In genomic region chr7:44985033-44985695, GRCh38 we compare ENCODE assay signal across 7 cellular contexts. TPM values are rescaled to one million over a fixed set of nuclear protein-coding genes. Genes with fewer than 3 reads are reported as not detected.
DNase-seq lines count a peak whose midpoint lies in the region; ATAC-seq and TF ChIP-seq lines count a peak whose summit lies in the region.

No MANE protein-coding gene starts in this region.

- H3K4me2 ChIP-seq in HCT116 (ENCODE audit: low read length) (peak overlapping the region; percentile 89), smooth muscle cell (peak overlapping the region; percentile 76)

- TF ChIP-seq POLR2A in HCT116 (IDR thresholded peaks at IDR 0.05; ENCODE audit: borderline replicate concordance, extremely low read depth, insufficient read depth, insufficient read length): no peak

- H3K9me3 ChIP-seq in HCT116 (ENCODE audit: control insufficient read depth in 1 of 2, insufficient read depth in 1 of 2, low read depth in 1 of 2, low read length in 2 of 2) (no peaks in the 10 kb centered on the region), smooth muscle cell (replicated peaks; ENCODE audit: low read depth) (no peaks in the 10 kb centered on the region)

- peaks cover 9% of the 10 kb centered on the region for H3F3A ChIP-seq in smooth muscle cell (ENCODE audit: low read depth)

- CTCF ChIA-PET in HCT116 (lab: Charles Lee) (no interaction called here), WTC11 (lab: Charles Lee) (interaction anchor here (1.4 kb wide), 1 partner anchor 16 kb away, joined by 4 read pairs; no protein-coding TSS in a partner anchor)

- DNase-seq in HCT116 (ENCODE audit: low read depth, low spot score): no peak
- DNase-seq in WTC11 (ENCODE audit: low spot score): no peak
- no peak for DNase-seq in foreskin fibroblast
- no peak for DNase-seq in smooth muscle cell (lab: John Stamatoyannopoulos, UW; ENCODE audit: unreplicated experiment)
- no peak for DNase-seq in epidermal melanocyte (ENCODE audit: insufficient read length, low spot score)
- no peak for DNase-seq in amniotic stem cell (lab: John Stamatoyannopoulos, UW)

- RAD21 ChIA-PET in HCT116 (lab: Charles Lee; ENCODE audit: low non-redundant PET in 1 of 2, low total read pairs in 2 of 2, uncharacterized antibody in 2 of 2, unreplicated experiment in 2 of 2): interaction anchor here in 1 of 2 experiments (0.7 kb wide), 1 partner anchor 127 kb away, joined by 3 read pairs; the partner anchor contains the start of gene TBRG4

- POLR2A ChIA-PET in HCT116 (lab: Charles Lee) (interaction anchor here (1.8 kb wide), 1 partner anchor 127 kb away, joined by 7 read pairs; the partner anchor contains the start of gene TBRG4), WTC11 (lab: Charles Lee) (interaction anchor here (0.6 to 1.7 kb wide), 4 partner anchors 13 to 127 kb away, joined by 3 to 6 read pairs (median 4); partner anchors contain the start of genes CCM2 and TBRG4)

- no peak for ATAC-seq in HCT116
- no peak for ATAC-seq in WTC11
- no peak for ATAC-seq in HG03460 (IDR thresholded peaks at IDR 0.05; ENCODE audit: unreplicated experiment)

- TF ChIP-seq CTCF in HCT116 (IDR thresholded peaks at IDR 0.05 in 2 of 3, conservative IDR thresholded peaks at IDR 0.05 in 1 of 3; ENCODE audit: borderline replicate concordance in 1 of 3, insufficient read depth in 1 of 3, low read depth in 2 of 3, low read length in 2 of 3): no peak
- TF ChIP-seq CTCF in WTC11 (IDR thresholded peaks at IDR 0.05): no peak
- no peak for TF ChIP-seq CTCF in foreskin fibroblast (IDR thresholded peaks at IDR 0.05; ENCODE audit: low read depth, low read length)
- TF ChIP-seq CTCF in smooth muscle cell (IDR thresholded peaks at IDR 0.05; ENCODE audit: borderline replicate concordance, insufficient read depth, poor library complexity, severe bottlenecking): no peak

- H2AFZ ChIP-seq in HCT116 (ENCODE audit: low read depth, low read length, poor library complexity, severe bottlenecking) (no peak overlapping the region), smooth muscle cell (ENCODE audit: low read depth) (no peak overlapping the region)

- H3K27me3 ChIP-seq in HCT116 (ENCODE audit: insufficient read depth, low read length): no peaks in the 10 kb centered on the region
- H3K27me3 ChIP-seq in smooth muscle cell (ENCODE audit: low read depth): no peaks in the 10 kb centered on the region

- peaks cover 38% of the 10 kb centered on the region for H3K79me2 ChIP-seq in HCT116 (ENCODE audit: insufficient read depth, low read length)
- H3K79me2 ChIP-seq in smooth muscle cell (ENCODE audit: low read depth): peaks cover 15% of the 10 kb centered on the region

- H3K4me3 Mint-ChIP-seq in WTC11: peak overlapping the region; percentile 95

- H3K36me3 ChIP-seq in HCT116 (ENCODE audit: control insufficient read depth in 1 of 2, insufficient read depth in 2 of 2, low read length in 2 of 2) (peaks cover 25 to 44% of the 10 kb centered on the region in 2 experiments), smooth muscle cell (ENCODE audit: low read depth) (peaks cover 8% of the 10 kb centered on the region)

- H3K36me3 Mint-ChIP-seq in WTC11: peaks cover 43% of the 10 kb centered on the region

- intact Hi-C loops in HCT116 (cut with micrococcal nuclease): loop anchor here (5.0 kb wide), 1 partner anchor 127 kb away; the partner anchor contains the start of gene TBRG4

- H3K4me3 ChIP-seq in HCT116 (replicated peaks in 1 of 2; ENCODE audit: low read depth in 1 of 2, low read length in 2 of 2): peak overlapping the region; percentile 88 to 100
- peak overlapping the region; percentile 71 to 82 for H3K4me3 ChIP-seq in foreskin fibroblast (ENCODE audit: low read depth in 1 of 2, low read length in 2 of 2)
- H3K4me3 ChIP-seq in smooth muscle cell: peak overlapping the region; percentile 59

- TF ChIP-seq RAD21 in HCT116 (IDR thresholded peaks at IDR 0.05; ENCODE audit: low read depth): no peak

- peak overlapping the region; percentile 75; the same call in 1 of the 2 replicates for H3K27ac ChIP-seq in HCT116 (ENCODE audit: low read depth, low read length)
- peak overlapping the region; percentile 84 for H3K27ac ChIP-seq in smooth muscle cell (ENCODE audit: low read depth)

- no peaks in the 10 kb centered on the region; the same call in 1 of the 2 replicates for H3K27me3 Mint-ChIP-seq in WTC11 (ENCODE audit: low read depth)

- H3K9ac ChIP-seq in HCT116 (ENCODE audit: low read length) (peak overlapping the region; percentile 100), smooth muscle cell (ENCODE audit: low read depth) (peak overlapping the region; percentile 80)

- no peaks in the 10 kb centered on the region for H3K9me2 ChIP-seq in HCT116 (ENCODE audit: insufficient read depth)

- H3K27ac Mint-ChIP-seq in WTC11: peak overlapping the region; percentile 97

- H4K20me1 ChIP-seq in HCT116 (ENCODE audit: insufficient read depth) (peaks cover 18% of the 10 kb centered on the region; the same call in 1 of the 2 replicates), smooth muscle cell (ENCODE audit: low read depth) (peaks cover 14% of the 10 kb centered on the region)

- 62% methylated on average over 6 of the region's 6 CpGs for WGBS in smooth muscle cell (ENCODE audit: low lambda C conversion rate)

- TSS peak; percentile 63 for BruUV-seq in HCT116 (replicated peaks; lab: Mats Ljungman, UMichigan)

- peaks cover 4 to 34% of the 10 kb centered on the region in 2 experiments; a peak in 3 of 4 replicates for H3K4me1 ChIP-seq in HCT116 (ENCODE audit: control insufficient read depth in 1 of 2, insufficient read depth in 2 of 2, low read length in 2 of 2)
- peaks cover 22% of the 10 kb centered on the region for H3K4me1 ChIP-seq in smooth muscle cell (ENCODE audit: low read depth)

- peaks cover 33% of the 10 kb centered on the region for H3K4me1 Mint-ChIP-seq in WTC11

- no peaks in the 10 kb centered on the region for H3K9me3 Mint-ChIP-seq in WTC11

TF ChIP-seq in HCT116, 20 proteins besides CTCF, POLR2A, EP300 and RAD21 (continues in another document):
- TF ChIP-seq SRF (IDR thresholded peaks at IDR 0.05; ENCODE audit: low read depth) (no peak), SIN3A (IDR thresholded peaks at IDR 0.05; ENCODE audit: low read depth) (no peak), ZBTB33 (IDR thresholded peaks at IDR 0.05; ENCODE audit: extremely low read depth, insufficient replicate concordance, low read length) (no peak), CBX3 (IDR thresholded peaks at IDR 0.05; ENCODE audit: low read depth) (no peak), EGR1 (IDR thresholded peaks at IDR 0.05; ENCODE audit: low read depth) (no peak), ZNF274 (IDR thresholded peaks at IDR 0.05; ENCODE audit: low read depth, low read length) (no peak), CEBPB (IDR thresholded peaks at IDR 0.05; ENCODE audit: low read depth) (no peak)

TF ChIP-seq in WTC11, 78 proteins besides CTCF, POLR2A, EP300 and RAD21:
- no peak for TF ChIP-seq GABPB1 (CRISPR knock-in tag; IDR thresholded peaks at IDR 0.05)
- TF ChIP-seq CREM (CRISPR knock-in tag; IDR thresholded peaks at IDR 0.05): 0 out of 2 replicates have a peak, but pooled peaks have one; percentile 19

RNA-seq across cellular contexts. Expression of gene MYO1G, which starts 6.3 kb away (rescaled TPM):
- total RNA-seq in HCT116 (2021; ENCODE audit: unreplicated experiment) (0.74 TPM), WTC11 (2021) (0.41 to 0.48 TPM (median 0.46 TPM) in 3 replicates), smooth muscle cell (0.04 and 0.27 TPM in 2 replicates)
- 0.04 and 0.07 TPM in 2 replicates for polyA plus RNA-seq in HCT116 (2012)
- 0.31 TPM in 1 of 2 replicates, not detected in the other for polyA plus RNA-seq in smooth muscle cell

RNA-seq across cellular contexts. Expression of gene CCM2, which starts 14.8 kb away (rescaled TPM):
- total RNA-seq in HCT116 (2021; ENCODE audit: unreplicated experiment): 34.4 TPM
- polyA plus RNA-seq in HCT116 (2012): 34.6 and 38.9 TPM in 2 replicates
- total RNA-seq in WTC11 (2021): 30.7 to 32.7 TPM (median 32.0 TPM) in 3 replicates
- 32.6 and 32.9 TPM in 2 replicates for total RNA-seq in smooth muscle cell
- 85.5 and 86.9 TPM in 2 replicates for polyA plus RNA-seq in smooth muscle cell
